10 cellular contexts compared by ENCODE assay signal in genomic region chr19:14435320-14436050, GRCh38. TPM values are rescaled to one million over a fixed set of nuclear protein-coding genes. Genes with fewer than 3 reads are reported as not detected.
DNase-seq lines count a peak whose midpoint lies in the region; ATAC-seq and TF ChIP-seq lines count a peak whose summit lies in the region.
"Had no signal": no experiment of that assay in that cellular context is flagged by ENCODE, and none has a peak within 500 bp of the region (broad histone marks: within the 10 kb centered on the region; RNA-seq: fewer than 3 reads in every experiment).

No MANE protein-coding gene starts in this region.

- intact Hi-C loops in heart left ventricle (cut with DNase I) (loop anchor here in 2 of 10 donors (5.0 kb wide), 2 partner anchors 37 to 42 kb away; partner anchors contain the start of gene PTGER1 (in 1 of the 2)), left cardiac atrium (cut with DNase I) (no loop called here), mammary epithelial cell (cut with micrococcal nuclease) (no loop called here), upper lobe of right lung (cut with DNase I) (no loop called here)

- DNase-seq in heart left ventricle (no peak), left cardiac atrium (no peak), mammary epithelial cell (no peak), upper lobe of right lung (no peak), hepatic stellate cell (ENCODE audit: low spot score) (no peak)
- DNase-seq: NCI-H1694 treated with DMSO at 0.1 percent for 48 hours had no signal

- H3K4me3 ChIP-seq in heart left ventricle, result peak overlapping the region in 9 of 12 donors; percentile 78 to 98 (median 94)
- H3K4me3 ChIP-seq in mammary epithelial cell (replicated peaks in 1 of 3; ENCODE audit: insufficient read depth in 1 of 3, low read depth in 2 of 3, low read length in 3 of 3), result no peak overlapping the region
- peak overlapping the region; percentile 40 for H3K4me3 ChIP-seq in mucosa of stomach (ENCODE audit: low read length)
- H3K4me3 ChIP-seq in upper lobe of right lung, result peak overlapping the region; percentile 89

- BruUV-seq in mammary epithelial cell (replicated peaks; lab: Mats Ljungman, UMichigan), result no TSS peak

- H3K27me3 ChIP-seq in heart left ventricle (no peaks in the 10 kb centered on the region), mammary epithelial cell (ENCODE audit: insufficient read depth, low read length) (no peaks in the 10 kb centered on the region), mucosa of stomach (ENCODE audit: control insufficient read depth, insufficient read depth, low read length) (no peaks in the 10 kb centered on the region), upper lobe of right lung (no peaks in the 10 kb centered on the region)
- H3K27me3 ChIP-seq: pancreas had no signal

- no peaks in the 10 kb centered on the region for H3K79me2 ChIP-seq in mammary epithelial cell (ENCODE audit: insufficient read depth, low read length)

- no peaks in the 10 kb centered on the region for H4K20me1 ChIP-seq in mammary epithelial cell (ENCODE audit: insufficient read depth, low read length)

- CTCF ChIA-PET in mammary epithelial cell (lab: Charles Lee; ENCODE audit: low non-redundant PET), result no interaction called here

- H3K9ac ChIP-seq in mammary epithelial cell (ENCODE audit: insufficient read depth, low read length), result no peak overlapping the region
- peak overlapping the region; percentile 80 for H3K9ac ChIP-seq in mucosa of stomach (ENCODE audit: low read length)

- in situ Hi-C loops in mammary epithelial cell (cut with MboI; ENCODE audit: low sequenced_read_pairs in 2 of 2), result no loop called here

- TF ChIP-seq POLR2A in heart left ventricle (IDR thresholded peaks at IDR 0.05), result no peak

- TF ChIP-seq CTCF in heart left ventricle (IDR thresholded peaks at IDR 0.05), result no peak
- no peak for TF ChIP-seq CTCF in mammary epithelial cell (conservative IDR thresholded peaks at IDR 0.05 in 1 of 2, IDR thresholded peaks at IDR 0.05 in 1 of 2; ENCODE audit: extremely low read depth in 1 of 2, insufficient read depth in 1 of 2, low read depth in 1 of 2, low read length in 2 of 2)
- no peak for TF ChIP-seq CTCF in upper lobe of right lung (IDR thresholded peaks at IDR 0.05)

- no peak overlapping the region for H3K4me2 ChIP-seq in mammary epithelial cell (ENCODE audit: insufficient read depth, low read depth, low read length)

- 61 to 72% (median 65%) methylated on average over 16 to 17 of the region's 17 CpGs for WGBS in heart left ventricle, 4 donors
- WGBS in mammary epithelial cell (ENCODE audit: low coverage, missing lambda C conversion rate), result 89% methylated on average over 17 of the region's 17 CpGs

- H3K27ac ChIP-seq in heart left ventricle, result peak overlapping the region; percentile 43 to 98 (median 93)
- H3K27ac ChIP-seq in mammary epithelial cell (ENCODE audit: insufficient read depth, low read depth, low read length), result no peak overlapping the region
- peak overlapping the region; percentile 86 for H3K27ac ChIP-seq in upper lobe of right lung

- dilution Hi-C loops in mammary epithelial cell (cut with HindIII; ENCODE audit: low sequenced_read_pairs), result no loop called here

- no peaks in the 10 kb centered on the region for H3K9me3 ChIP-seq in heart left ventricle
- no peaks in the 10 kb centered on the region for H3K9me3 ChIP-seq in mammary epithelial cell (replicated peaks; ENCODE audit: insufficient read depth, low read length)
- no peaks in the 10 kb centered on the region for H3K9me3 ChIP-seq in mucosa of stomach (ENCODE audit: control insufficient read depth, low read length)
- H3K9me3 ChIP-seq in upper lobe of right lung, result no peaks in the 10 kb centered on the region
- H3K9me3 ChIP-seq: pancreas had no signal

- peaks cover 2 to 81% (median 56%) of the 10 kb centered on the region in 12 donors for H3K4me1 ChIP-seq in heart left ventricle
- peaks cover 17% of the 10 kb centered on the region for H3K4me1 ChIP-seq in mammary epithelial cell (ENCODE audit: insufficient read depth, low read length)
- peaks cover 29% of the 10 kb centered on the region for H3K4me1 ChIP-seq in mucosa of stomach (ENCODE audit: control insufficient read depth, insufficient read depth, low read length)
- H3K4me1 ChIP-seq in upper lobe of right lung, result peaks cover 52% of the 10 kb centered on the region

- H3K36me3 ChIP-seq in heart left ventricle (peaks cover 0 to 19% (median 0%) of the 10 kb centered on the region in 9 donors), mammary epithelial cell (ENCODE audit: insufficient read depth, low read length) (no peaks in the 10 kb centered on the region), mucosa of stomach (ENCODE audit: control insufficient read depth, insufficient read depth, low read length) (no peaks in the 10 kb centered on the region), upper lobe of right lung (no peaks in the 10 kb centered on the region)
- H3K36me3 ChIP-seq: pancreas had no signal

- peak overlapping the region; percentile 8 for H2AFZ ChIP-seq in mammary epithelial cell (ENCODE audit: low read depth, low read length)

- no peak for ATAC-seq in heart left ventricle
- ATAC-seq in left cardiac atrium, result no peak
- ATAC-seq in upper lobe of right lung, result no peak
- ATAC-seq in esophagus mucosa, result no peak
- ATAC-seq in GM21825 (IDR thresholded peaks at IDR 0.05; ENCODE audit: unreplicated experiment), result no peak

RNA-seq across cellular contexts. Expression of gene PKN1, which starts 2.4 kb away (rescaled TPM):
- total RNA-seq in heart left ventricle, result 100 to 1,000 TPM; 119 to 206 (median 136) TPM
- 100 to 1,000 TPM; 109 to 126 TPM for polyA plus RNA-seq in heart left ventricle
- total RNA-seq in left cardiac atrium, result 100 to 1,000 TPM; 119 to 146 TPM
- total RNA-seq in mammary epithelial cell, result 10 to 100 TPM; 26.3 to 43.3 TPM
- 8.3 TPM for polyA plus RNA-seq in mammary epithelial cell
- polyA minus RNA-seq in mammary epithelial cell, result 14.9 TPM
- 159 TPM for total RNA-seq in upper lobe of right lung
- 10.5 TPM for total RNA-seq in esophagus mucosa

RNA-seq across cellular contexts. Expression of gene DDX39A, which starts 16.3 kb away (rescaled TPM):
- 10 to 100 TPM; 18.0 to 44.4 (median 30.2) TPM for total RNA-seq in heart left ventricle
- polyA plus RNA-seq in heart left ventricle, result 100 to 1,000 TPM in 1 of 2 donors, 10 to 100 TPM in 1; 42.4 to 109 TPM
- total RNA-seq in left cardiac atrium, result 10 to 100 TPM; 31.8 to 41.6 TPM
- 10 to 100 TPM; 34.0 to 74.4 TPM for total RNA-seq in mammary epithelial cell
- polyA plus RNA-seq in mammary epithelial cell, result 108 TPM
- 67.1 TPM for polyA minus RNA-seq in mammary epithelial cell
- 63.0 TPM for total RNA-seq in upper lobe of right lung
- 59.6 TPM for total RNA-seq in esophagus mucosa

RNA-seq across cellular contexts. Expression of gene PTGER1, which starts 39.7 kb away (rescaled TPM):
- under 1 TPM in 1 of 9 donors, not detected in 8; 0.35 TPM for total RNA-seq in heart left ventricle
- under 1 TPM in 1 of 2 donors, not detected in 1; 0.15 TPM for polyA plus RNA-seq in heart left ventricle
- total RNA-seq in left cardiac atrium, result under 1 TPM; 0.24 to 0.97 TPM
- under 1 TPM; 0.56 to 0.83 TPM for total RNA-seq in mammary epithelial cell
- polyA plus RNA-seq in mammary epithelial cell, result not detected
- not detected for polyA minus RNA-seq in mammary epithelial cell
- 2.5 TPM for total RNA-seq in upper lobe of right lung
- total RNA-seq in esophagus mucosa, result 0.44 TPM

RNA-seq across cellular contexts. Expression of gene ADGRE5, which starts 54.2 kb away (rescaled TPM):
- total RNA-seq in heart left ventricle (10 to 100 TPM; 30.1 to 92.7 (median 45.8) TPM), left cardiac atrium (10 to 100 TPM; 41.6 to 43.8 TPM), mammary epithelial cell (10 to 100 TPM; 19.3 to 35.4 TPM), upper lobe of right lung (165 TPM), esophagus mucosa (4.8 TPM)
- polyA plus RNA-seq in heart left ventricle (10 to 100 TPM; 10.1 to 48.5 TPM), mammary epithelial cell (17.5 TPM)
- polyA minus RNA-seq in mammary epithelial cell, result 26.7 TPM

Comparison
In these comparisons a context has a peak if more than half of its experiments do, and no peak if none do; other contexts are left out.
1. H3K4me3 ChIP-seq: peak in heart left ventricle (9 of 12), mucosa of stomach (single experiment) and upper lobe of right lung (single experiment); none in mammary epithelial cell (0 of 3).